25 cellular contexts compared by ENCODE assay signal in the genomic region with DNA sequence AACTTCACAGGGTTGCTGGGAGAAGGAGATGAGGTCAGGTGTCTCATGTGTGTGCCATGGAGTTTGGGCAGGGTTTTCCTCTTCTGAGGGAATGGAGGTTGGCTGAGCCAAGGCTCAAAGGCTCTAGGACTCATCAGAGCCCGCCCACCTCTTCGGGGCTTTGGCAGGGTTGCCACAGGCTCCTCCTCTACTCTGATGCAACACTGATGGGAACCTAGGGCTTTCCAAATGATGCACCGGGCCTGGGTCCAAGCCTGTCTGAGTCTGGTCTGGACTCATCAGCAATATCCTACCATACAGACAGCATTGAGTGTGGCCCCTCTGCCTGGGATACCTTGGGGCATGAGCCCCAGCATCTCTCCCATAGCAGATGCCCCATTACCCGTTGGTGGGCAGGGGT. TPM values are rescaled to one million over a fixed set of nuclear protein-coding genes. Genes with fewer than 3 reads are reported as not detected.
DNase-seq lines count a peak whose midpoint lies in the region; ATAC-seq and TF ChIP-seq lines count a peak whose summit lies in the region.
"Had no signal": no experiment of that assay in that cellular context is flagged by ENCODE, and none has a peak within 500 bp of the region (broad histone marks: within the 10 kb centered on the region; RNA-seq: fewer than 3 reads in every experiment).

No MANE protein-coding gene starts in this region.

- H3K4me3 ChIP-seq in GM23338, result no peak overlapping the region
- H3K4me3 ChIP-seq in cardiac fibroblast (replicated peaks in 1 of 2; ENCODE audit: low read depth in 2 of 2, low read length in 2 of 2), result no peak overlapping the region
- H3K4me3 ChIP-seq: adrenal gland, gastroesophageal sphincter, GM12878, lung, Peyer's patch, SJSA1 had no signal

- H3F3A ChIP-seq in GM23338 (replicated peaks; ENCODE audit: low read depth), result no peaks in the 10 kb centered on the region

- ATAC-seq in GM23338 (peak; percentile 61), HG03095 (IDR thresholded peaks at IDR 0.05; ENCODE audit: unreplicated experiment) (no peak), HG02610 (IDR thresholded peaks at IDR 0.05; ENCODE audit: unreplicated experiment) (no peak), HG03159 (IDR thresholded peaks at IDR 0.05; ENCODE audit: unreplicated experiment) (no peak)
- ATAC-seq: gastroesophageal sphincter; GM12878; stimulated activated naive CD8-positive, alpha-beta T cell treated with anti-CD3 and anti-CD28 coated beads, Interleukin-15, Interleukin-2, amounts not matched to agents 100 U/mL and 50 U/mL, for 24 hours had no signal

- DNase-seq in GM23338 (ENCODE audit: low spot score) (peak; percentile 32), M059J (ENCODE audit: low read depth) (peak; percentile 28), cardiac fibroblast (ENCODE audit: low read depth in 2 of 2) (peak; percentile 12 to 43), iris pigment epithelial cell (ENCODE audit: low read depth) (peak; percentile 45)
- DNase-seq: activated T-cell treated with anti-CD3 and anti-CD28 coated beads, Interleukin-2, amount 50 U/mL, for 24 hours; adrenal gland; CD4-positive, alpha-beta T cell; dermis blood vessel endothelial cell; HFFc6; NCI-H1436; NCI-H2107; Peyer's patch; stimulated activated naive CD8-positive, alpha-beta T cell treated with anti-CD3 and anti-CD28 coated beads, Interleukin-15, Interleukin-2, amounts not matched to agents 100 U/mL and 50 U/mL, for 24 hours; WERI-Rb-1 had no signal

- no peaks in the 10 kb centered on the region for H4K20me1 ChIP-seq in GM23338 (replicated peaks; ENCODE audit: insufficient read depth)

- H3K4me2 ChIP-seq in GM23338, result no peak overlapping the region

- TF ChIP-seq CTCF in GM23338 (conservative IDR thresholded peaks at IDR 0.05; ENCODE audit: low read depth in 2 of 2) (no peak), cardiac fibroblast (IDR thresholded peaks at IDR 0.05; ENCODE audit: low read depth, low read length) (no peak)

- H3K36me3 ChIP-seq in GM23338 (ENCODE audit: insufficient read depth), result no peaks in the 10 kb centered on the region
- H3K36me3 ChIP-seq: adrenal gland, gastroesophageal sphincter, Peyer's patch, SJSA1, WERI-Rb-1 had no signal

- no peaks in the 10 kb centered on the region for H3K27me3 ChIP-seq in GM23338 (ENCODE audit: insufficient read depth)
- H3K27me3 ChIP-seq: Peyer's patch, SJSA1 had no signal

- H3K79me2 ChIP-seq in GM23338 (replicated peaks; ENCODE audit: insufficient read depth), result no peaks in the 10 kb centered on the region

- peaks cover 15% of the 10 kb centered on the region for H3K9me3 Mint-ChIP-seq in GM23338

- no peaks in the 10 kb centered on the region for H3K9me2 ChIP-seq in GM23338 (ENCODE audit: insufficient read depth)

- H3K36me3 Mint-ChIP-seq in GM23338 (ENCODE audit: low read depth), result peaks cover 2% of the 10 kb centered on the region; the same call in 1 of the 3 replicates

- no peak overlapping the region for H3K27ac Mint-ChIP-seq in GM23338
- H3K27ac Mint-ChIP-seq: activated T-cell treated with anti-CD3 and anti-CD28 coated beads, Interleukin-2, amount 50 U/mL, for 24 hours; CD4-positive, alpha-beta T cell; HFFc6; progenitor cell of endocrine pancreas had no signal

- H3K4me1 ChIP-seq in GM23338 (ENCODE audit: insufficient read depth), result no peaks in the 10 kb centered on the region
- H3K4me1 ChIP-seq: adrenal gland, gastroesophageal sphincter, Peyer's patch, SJSA1 had no signal

- H3K4me1 Mint-ChIP-seq in GM23338, result peaks cover 6% of the 10 kb centered on the region

- H2AFZ ChIP-seq in GM23338, result peak overlapping the region; percentile 63; the same call in 1 of the 2 replicates

- no peak overlapping the region for H3K27ac ChIP-seq in GM23338 (ENCODE audit: low read depth)
- H3K27ac ChIP-seq: adrenal gland, gastroesophageal sphincter, Peyer's patch, SJSA1, WERI-Rb-1 had no signal

- no peaks in the 10 kb centered on the region for H3K27me3 Mint-ChIP-seq in GM23338 (ENCODE audit: insufficient read depth, low read depth, poor library complexity)

- H3K4me3 Mint-ChIP-seq in GM23338, result no peak overlapping the region
- H3K4me3 Mint-ChIP-seq: activated T-cell treated with anti-CD3 and anti-CD28 coated beads, Interleukin-2, amount 50 U/mL, for 24 hours; CD4-positive, alpha-beta T cell; HFFc6; neural crest cell had no signal

TF ChIP-seq in GM23338, 12 proteins besides CTCF, POLR2A, EP300 and RAD21:
- TF ChIP-seq CREB1 (CRISPR knock-in tag; IDR thresholded peaks at IDR 0.05; ENCODE audit: low read depth) (no peak), ZNF331 (CRISPR knock-in tag; IDR thresholded peaks at IDR 0.05; ENCODE audit: low read depth) (no peak), STAT1 (IDR thresholded peaks at IDR 0.05; ENCODE audit: unreplicated experiment) (no peak), POLR2AphosphoS5 (IDR thresholded peaks at IDR 0.05; ENCODE audit: low read depth) (no peak)
- TF ChIP-seq, protein P1, sequence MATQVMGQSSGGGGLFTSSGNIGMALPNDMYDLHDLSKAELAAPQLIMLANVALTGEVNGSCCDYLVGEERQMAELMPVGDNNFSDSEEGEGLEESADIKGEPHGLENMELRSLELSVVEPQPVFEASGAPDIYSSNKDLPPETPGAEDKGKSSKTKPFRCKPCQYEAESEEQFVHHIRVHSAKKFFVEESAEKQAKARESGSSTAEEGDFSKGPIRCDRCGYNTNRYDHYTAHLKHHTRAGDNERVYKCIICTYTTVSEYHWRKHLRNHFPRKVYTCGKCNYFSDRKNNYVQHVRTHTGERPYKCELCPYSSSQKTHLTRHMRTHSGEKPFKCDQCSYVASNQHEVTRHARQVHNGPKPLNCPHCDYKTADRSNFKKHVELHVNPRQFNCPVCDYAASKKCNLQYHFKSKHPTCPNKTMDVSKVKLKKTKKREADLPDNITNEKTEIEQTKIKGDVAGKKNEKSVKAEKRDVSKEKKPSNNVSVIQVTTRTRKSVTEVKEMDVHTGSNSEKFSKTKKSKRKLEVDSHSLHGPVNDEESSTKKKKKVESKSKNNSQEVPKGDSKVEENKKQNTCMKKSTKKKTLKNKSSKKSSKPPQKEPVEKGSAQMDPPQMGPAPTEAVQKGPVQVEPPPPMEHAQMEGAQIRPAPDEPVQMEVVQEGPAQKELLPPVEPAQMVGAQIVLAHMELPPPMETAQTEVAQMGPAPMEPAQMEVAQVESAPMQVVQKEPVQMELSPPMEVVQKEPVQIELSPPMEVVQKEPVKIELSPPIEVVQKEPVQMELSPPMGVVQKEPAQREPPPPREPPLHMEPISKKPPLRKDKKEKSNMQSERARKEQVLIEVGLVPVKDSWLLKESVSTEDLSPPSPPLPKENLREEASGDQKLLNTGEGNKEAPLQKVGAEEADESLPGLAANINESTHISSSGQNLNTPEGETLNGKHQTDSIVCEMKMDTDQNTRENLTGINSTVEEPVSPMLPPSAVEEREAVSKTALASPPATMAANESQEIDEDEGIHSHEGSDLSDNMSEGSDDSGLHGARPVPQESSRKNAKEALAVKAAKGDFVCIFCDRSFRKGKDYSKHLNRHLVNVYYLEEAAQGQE (IDR thresholded peaks at IDR 0.05; ENCODE audit: unreplicated experiment), result no peak
- TF ChIP-seq, protein P2, sequence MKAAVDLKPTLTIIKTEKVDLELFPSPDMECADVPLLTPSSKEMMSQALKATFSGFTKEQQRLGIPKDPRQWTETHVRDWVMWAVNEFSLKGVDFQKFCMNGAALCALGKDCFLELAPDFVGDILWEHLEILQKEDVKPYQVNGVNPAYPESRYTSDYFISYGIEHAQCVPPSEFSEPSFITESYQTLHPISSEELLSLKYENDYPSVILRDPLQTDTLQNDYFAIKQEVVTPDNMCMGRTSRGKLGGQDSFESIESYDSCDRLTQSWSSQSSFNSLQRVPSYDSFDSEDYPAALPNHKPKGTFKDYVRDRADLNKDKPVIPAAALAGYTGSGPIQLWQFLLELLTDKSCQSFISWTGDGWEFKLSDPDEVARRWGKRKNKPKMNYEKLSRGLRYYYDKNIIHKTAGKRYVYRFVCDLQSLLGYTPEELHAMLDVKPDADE (IDR thresholded peaks at IDR 0.05), result no peak
TF ChIP-seq in GM23338: peak in this region for 0.

RNA-seq across cellular contexts. Expression of gene LHX1, which starts 59.5 kb away (rescaled TPM):
- total RNA-seq in GM23338 (2014; rRNA removed; shearing (Covaris generic)), result 0.52 and 0.58 TPM in 2 replicates
- 0.74 and 1.1 TPM in 2 replicates for polyA plus RNA-seq in GM23338 (2016; fragmentation: Nextera tagmentation; extraction: Ambion mirVana)
- 0.81 and 3.5 TPM in 2 replicates for total RNA-seq in M059J (2014; rRNA removed; shearing (Covaris generic))
- total RNA-seq: adrenal gland; cardiac septum; CD4-positive, alpha-beta T cell; endothelial cell of umbilical vein; gastroesophageal sphincter; GM12878; lung; Peyer's patch; SJSA1 had no signal
- polyA plus RNA-seq: adrenal gland, endothelial cell of umbilical vein, GM12878, lung had no signal
